Comparison of ENCODE assay signal across 8 cellular contexts in genomic region chr10:96765406-96766240, GRCh38. TPM values are rescaled to one million over a fixed set of nuclear protein-coding genes. Genes with fewer than 3 reads are reported as not detected.
A peak's percentile ranks its signal among the peaks of the same experiment; 100 is the strongest.
DNase-seq lines count a peak whose midpoint lies in the region; ATAC-seq, FAIRE-seq and TF ChIP-seq lines count a peak whose summit lies in the region.

No MANE protein-coding gene starts in this region.

- no peak overlapping the region for H2BK15ac ChIP-seq in H1 (ENCODE audit: low read length)

- FAIRE-seq in H1 (lab: Jason Lieb, UNC), result no peak

- no peak overlapping the region for H3K14ac ChIP-seq in H1 (ENCODE audit: insufficient read length)

- H2AK5ac ChIP-seq in H1 (ENCODE audit: low read depth, low read length), result no peak overlapping the region

- H4K5ac ChIP-seq in H1 (ENCODE audit: insufficient read length, low read depth, low read length), result no peak overlapping the region

- TF ChIP-seq POLR2A in H1 (IDR thresholded peaks at IDR 0.05; ENCODE audit: control extremely low read depth in 1 of 2, low read depth in 2 of 2, low read length in 2 of 2), result no peak

- H2BK120ac ChIP-seq in H1 (replicated peaks; ENCODE audit: low read depth, low read length), result no peak overlapping the region

- H3K79me1 ChIP-seq in H1 (ENCODE audit: low read depth, low read length), result no peaks in the 10 kb centered on the region

- no peaks in the 10 kb centered on the region for H3K79me2 ChIP-seq in H1 (ENCODE audit: control insufficient read depth in 1 of 2, insufficient read depth in 2 of 2, low read length in 2 of 2)

- H2BK5ac ChIP-seq in H1 (ENCODE audit: low read depth, low read length), result no peak overlapping the region

- H3K9ac ChIP-seq in H1 (replicated peaks in 1 of 4; ENCODE audit: extremely low read depth in 1 of 4, low read depth in 3 of 4, low read length in 3 of 4), result no peak overlapping the region

- H2BK20ac ChIP-seq in H1 (ENCODE audit: low read length), result no peak overlapping the region

- H4K91ac ChIP-seq in H1 (replicated peaks; ENCODE audit: insufficient read length, low read length), result no peak overlapping the region

- H3K56ac ChIP-seq in H1 (replicated peaks; ENCODE audit: insufficient read length, low read depth, low read length), result no peak overlapping the region

- DNase-seq in AG09309 (ENCODE audit: low read depth), result no peak
- peak; percentile 44 for DNase-seq in NCI-H460 (ENCODE audit: extremely low read depth, low read depth)
- DNase-seq in activated CD8-positive, alpha-beta memory T cell treated with anti-CD3 and anti-CD28 coated beads for 1 hour (ENCODE audit: extremely low read depth in 1 of 2, low read depth in 1 of 2), result peak; percentile 49 to 59
- peak in 1 of 2 experiments; percentile 62 for DNase-seq in H1 (ENCODE audit: low read depth in 1 of 2, low spot score in 2 of 2)
- peak; percentile 75 for DNase-seq in mucosa of gallbladder (ENCODE audit: low spot score)
- peak; percentile 63 for DNase-seq in stimulated activated CD8-positive, alpha-beta memory T cell treated with anti-CD3 and anti-CD28 coated beads, Interleukin-7, amount 100 ng/mL, for 24 hours (ENCODE audit: low read depth)

- no peak overlapping the region for H3K4ac ChIP-seq in H1 (replicated peaks; ENCODE audit: insufficient read length, low read depth, low read length)

- 88% methylated on average over 9 of the region's 9 CpGs; no CpG with 5 or more reads in 1 of the 2 experiments for WGBS in H1 (ENCODE audit: extremely low coverage in 1 of 2, insufficient coverage in 1 of 2, insufficient read length in 1 of 2, insufficient replicate concordance in 2 of 2, low coverage in 1 of 2, low lambda C conversion rate in 2 of 2, missing lambda C conversion rate in 1 of 2), 2 experiments

- CTCF ChIA-PET in H1 (lab: Charles Lee; ENCODE audit: partially characterized antibody), result interaction anchor here (0.7 kb wide), 1 partner anchor 15 kb away, joined by 3 read pairs; no protein-coding TSS in a partner anchor

- peak; percentile 95 for TF ChIP-seq CTCF in AG09309 (IDR thresholded peaks at IDR 0.05; ENCODE audit: control insufficient read depth, insufficient read depth, low read depth, low read length, missing control alignments)
- peak; percentile 34 to 49 (median 48); a peak in 3 of 4 replicates for TF ChIP-seq CTCF in H1 (IDR thresholded peaks at IDR 0.05; ENCODE audit: control extremely low read depth in 1 of 3, insufficient read depth in 1 of 3, low read depth in 1 of 3, low read length in 3 of 3)

- H3K18ac ChIP-seq in H1 (ENCODE audit: extremely low read depth, low read length), result no peak overlapping the region

- H3K4me3 ChIP-seq in AG09309 (ENCODE audit: control insufficient read depth, low read depth, low read length) (no peak overlapping the region), H1 (ENCODE audit: extremely low read depth in 1 of 4, insufficient read depth in 2 of 4, low read depth in 3 of 4, low read length in 4 of 4) (no peak overlapping the region)

- H2AFZ ChIP-seq in H1 (ENCODE audit: low read length), result no peak overlapping the region

- H4K20me1 ChIP-seq in H1 (replicated peaks in 1 of 2; ENCODE audit: control insufficient read depth in 1 of 2, insufficient read depth in 2 of 2, low read length in 2 of 2), result no peaks in the 10 kb centered on the region

- POLR2A ChIA-PET in H1 (lab: Charles Lee; ENCODE audit: partially characterized antibody), result no interaction called here

- H3K27me3 ChIP-seq in H1 (replicated peaks in 1 of 4; ENCODE audit: control insufficient read depth in 3 of 4, extremely low read depth in 1 of 4, insufficient read depth in 3 of 4, low read length in 3 of 4), result no peaks in the 10 kb centered on the region

- no peak overlapping the region for H3K27ac ChIP-seq in H1 (ENCODE audit: low read depth, low read length)

- no peaks in the 10 kb centered on the region for H3K23me2 ChIP-seq in H1 (ENCODE audit: low read depth, low read length)

- H3K4me1 ChIP-seq in H1 (replicated peaks in 1 of 4; ENCODE audit: control insufficient read depth in 3 of 4, insufficient read depth in 4 of 4, low read length in 3 of 4), result no peaks in the 10 kb centered on the region

- peaks cover 5 to 10% of the 10 kb centered on the region in 2 experiments; a peak in 1 of 4 replicates for H3K9me3 ChIP-seq in H1 (ENCODE audit: insufficient read depth in 2 of 2, low read depth in 1 of 2, low read length in 1 of 2)

- H3K23ac ChIP-seq in H1 (ENCODE audit: insufficient read length), result no peak overlapping the region

- peak; percentile 44 to 56 for TF ChIP-seq RAD21 in H1 (IDR thresholded peaks at IDR 0.05 in 1 of 2, conservative IDR thresholded peaks at IDR 0.05 in 1 of 2; ENCODE audit: low read depth in 2 of 2, low read length in 2 of 2)

- no peak for TF ChIP-seq EP300 in H1 (IDR thresholded peaks at IDR 0.05; ENCODE audit: borderline replicate concordance in 1 of 2, low read depth in 2 of 2, low read length in 2 of 2)

- H3K4me2 ChIP-seq in H1 (ENCODE audit: insufficient read depth in 1 of 2, low read depth in 2 of 2, low read length in 2 of 2), result no peak overlapping the region

- H2BK12ac ChIP-seq in H1 (ENCODE audit: low read depth, low read length), result no peak overlapping the region

- no peak overlapping the region for H4K8ac ChIP-seq in H1 (ENCODE audit: extremely low read depth, insufficient read depth, low read length)

- no peaks in the 10 kb centered on the region for H3K36me3 ChIP-seq in H1 (ENCODE audit: control insufficient read depth in 2 of 4, insufficient read depth in 4 of 4, low read length in 3 of 4)

- ATAC-seq in GM18867 (IDR thresholded peaks at IDR 0.05; ENCODE audit: unreplicated experiment) (peak; percentile 62), HG03442 (IDR thresholded peaks at IDR 0.05; ENCODE audit: unreplicated experiment) (no peak)

TF ChIP-seq in H1, 55 proteins besides CTCF, POLR2A, EP300 and RAD21:
- TF ChIP-seq MAX (IDR thresholded peaks at IDR 0.05) (no peak), SP4 (IDR thresholded peaks at IDR 0.05; ENCODE audit: low read length) (no peak), ZNF274 (IDR thresholded peaks at IDR 0.05; ENCODE audit: borderline replicate concordance, extremely low read depth, low read length) (no peak), CTBP2 (IDR thresholded peaks at IDR 0.05; ENCODE audit: borderline replicate concordance, insufficient read depth, insufficient read length, low read length) (no peak), RXRA (IDR thresholded peaks at IDR 0.05; ENCODE audit: insufficient read depth, low read depth, low read length) (no peak)

RNA-seq across cellular contexts. Expression of gene PIK3AP1, which starts 45.3 kb away (rescaled TPM):
- 0.47 and 1.3 TPM in 2 replicates for total RNA-seq in NCI-H460 (2014; rRNA removed; shearing (Covaris generic))
- 0.70 TPM in 1 of 2 replicates, not detected in the other for polyA plus RNA-seq in NCI-H460 (2014; cell fraction: nucleus; rRNA removed)
- 2.9 and 4.5 TPM in 2 replicates for total RNA-seq in H1 (2021; fragmentation: NEBNext Ultra II Directional; extraction: Animal tissue kit (Norgen Biotek cat#: 25700))
- 0.99 and 1.9 TPM in 2 replicates for polyA plus RNA-seq in H1 (2011; rRNA removed)
- polyA plus RNA-seq in H1 (2011; cell fraction: cytosol; rRNA removed), result 2.1 TPM
- polyA plus RNA-seq in H1 (2011; cell fraction: nucleus; rRNA removed), result 1.3 TPM
- 1.1 to 2.0 TPM (median 1.7 TPM) in 4 replicates for polyA plus RNA-seq in H1 (2012, experiment 1 of 2)
- 0.17 TPM for polyA plus RNA-seq in H1 (2012, experiment 2 of 2)
- 1.2 TPM for polyA plus RNA-seq in H1 (2013, experiment 1 of 2)
- 1.6 TPM for polyA plus RNA-seq in H1 (2013, experiment 2 of 2)
- 6.0 and 7.0 TPM in 2 replicates for polyA minus RNA-seq in H1 (2011; rRNA and poly(A)+ RNA removed)
- polyA minus RNA-seq in H1 (2011; cell fraction: cytosol; rRNA and poly(A)+ RNA removed), result 2.3 TPM
- polyA minus RNA-seq in H1 (2011; cell fraction: nucleus; rRNA and poly(A)+ RNA removed), result 2.0 TPM
- total RNA-seq in mucosa of gallbladder, result 68.2 TPM

Comparison
In these comparisons a context has a peak if more than half of its experiments do, and no peak if none do; other contexts are left out.
1. RNA of gene PIK3AP1, which starts 45.3 kb away (total RNA-seq): 68.2 TPM in mucosa of gallbladder (single experiment); 2.9 to 4.5 TPM in H1 and 0.47 to 1.3 TPM in NCI-H460; every median in the first group is over 10 times any median in the second.